In the genomic region with DNA sequence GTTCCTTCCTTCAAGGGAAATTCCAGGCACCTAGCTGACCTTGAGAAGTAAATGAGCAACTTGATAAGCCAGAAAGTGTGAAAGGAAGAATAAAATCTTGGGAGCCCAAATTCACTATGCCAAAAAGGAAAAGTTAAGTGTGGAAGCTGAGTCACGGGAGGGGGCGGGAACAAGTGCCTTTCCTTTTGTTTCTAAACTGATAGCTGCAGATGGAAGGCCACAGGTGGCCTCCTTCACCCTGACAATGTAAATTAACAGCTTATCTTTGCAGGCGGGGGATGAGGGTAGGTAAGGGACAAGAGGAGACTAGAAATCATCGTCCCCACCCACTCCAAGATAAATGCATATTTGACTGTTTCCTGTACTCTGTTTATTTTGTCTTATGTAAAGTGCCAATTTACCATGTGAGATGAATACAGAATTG, we compare ENCODE assay signal across 13 cellular contexts. TPM values are rescaled to one million over a fixed set of nuclear protein-coding genes. Genes with fewer than 3 reads are reported as not detected.
DNase-seq lines count a peak whose midpoint lies in the region; ATAC-seq and TF ChIP-seq lines count a peak whose summit lies in the region.
"Had no signal": no experiment of that assay in that cellular context is flagged by ENCODE, and none has a peak within 500 bp of the region (broad histone marks: within the 10 kb centered on the region; RNA-seq: fewer than 3 reads in every experiment).

No MANE protein-coding gene starts in this region.

- no peaks in the 10 kb centered on the region for H3K9me3 ChIP-seq in DOHH2 (ENCODE audit: control insufficient read depth, insufficient read depth, low read length)
- no peaks in the 10 kb centered on the region for H3K9me3 ChIP-seq in Karpas-422 (ENCODE audit: low read length)
- H3K9me3 ChIP-seq in adrenal gland (replicated peaks in 1 of 3), result no peaks in the 10 kb centered on the region
- no peaks in the 10 kb centered on the region for H3K9me3 ChIP-seq in right atrium auricular region
- H3K9me3 ChIP-seq: prostate gland had no signal

- intact Hi-C loops in adrenal gland (cut with DNase I), result no loop called here

- H3K4me1 ChIP-seq in DOHH2 (ENCODE audit: control insufficient read depth, low read length) (peaks cover 14% of the 10 kb centered on the region), Karpas-422 (ENCODE audit: low read length) (peaks cover 13% of the 10 kb centered on the region), adrenal gland (replicated peaks in 1 of 2) (peaks cover 0 to 11% of the 10 kb centered on the region in 2 donors), mesendoderm (ENCODE audit: control insufficient read depth, low read depth, low read length) (peaks cover 5% of the 10 kb centered on the region), right atrium auricular region (no peaks in the 10 kb centered on the region)
- H3K4me1 ChIP-seq: prostate gland had no signal

- ATAC-seq in GM18909 (IDR thresholded peaks at IDR 0.05; ENCODE audit: poor library complexity, unreplicated experiment), result no peak
- ATAC-seq: activated T-cell treated with anti-CD3 and anti-CD28 coated beads, Interleukin-2, amount 50 U/mL, for 72 hours had no signal

- H3K4me3 ChIP-seq in DOHH2 (ENCODE audit: low read length) (peak overlapping the region; percentile 7; the same call in 1 of the 2 replicates), Karpas-422 (ENCODE audit: low read length) (peak overlapping the region; percentile 22; the same call in 1 of the 2 replicates), adrenal gland (no peak overlapping the region), mesendoderm (ENCODE audit: low read length) (no peak overlapping the region), right atrium auricular region (no peak overlapping the region)
- H3K4me3 ChIP-seq: prostate gland had no signal

- H4K8ac ChIP-seq in mesendoderm (ENCODE audit: low read depth, low read length), result no peak overlapping the region

- H3K9ac ChIP-seq in Karpas-422 (ENCODE audit: low read length) (no peak overlapping the region), mesendoderm (ENCODE audit: low read length) (no peak overlapping the region)

- no peak overlapping the region for H2AFZ ChIP-seq in Karpas-422 (ENCODE audit: low read length)

- no peak overlapping the region for H4K5ac ChIP-seq in mesendoderm (ENCODE audit: low read length)

- TF ChIP-seq POLR2A in adrenal gland (IDR thresholded peaks at IDR 0.05), result no peak

- no peaks in the 10 kb centered on the region for H4K20me1 ChIP-seq in DOHH2 (ENCODE audit: control insufficient read depth, insufficient read depth, low read depth, low read length)
- H4K20me1 ChIP-seq in Karpas-422 (ENCODE audit: insufficient read depth, low read depth, low read length), result no peaks in the 10 kb centered on the region

- no peaks in the 10 kb centered on the region for H3K79me1 ChIP-seq in mesendoderm (ENCODE audit: low read length)

- no peaks in the 10 kb centered on the region for H3K79me2 ChIP-seq in DOHH2 (ENCODE audit: control insufficient read depth, low read length)
- H3K79me2 ChIP-seq in Karpas-422 (ENCODE audit: low read length), result no peaks in the 10 kb centered on the region
- H3K79me2 ChIP-seq in mesendoderm (ENCODE audit: control insufficient read depth, insufficient read depth, low read length), result no peaks in the 10 kb centered on the region

- WGBS in adrenal gland, 4 donors, result 47 to 59% (median 55%) methylated on average over 4 of the region's 4 CpGs
- whole genome bisulfite sequencing in mesendoderm (ENCODE audit: extremely low coverage, insufficient coverage, low lambda C conversion rate), result no CpG with 5 or more reads among the region's 4 CpGs

- peak overlapping the region; percentile 85 for H3K18ac ChIP-seq in mesendoderm (ENCODE audit: low read length)

- no peaks in the 10 kb centered on the region for H3F3A ChIP-seq in DOHH2 (ENCODE audit: control insufficient read depth, insufficient read depth)

- no peak overlapping the region for H3K23ac ChIP-seq in mesendoderm (ENCODE audit: low read length)

- H3K36me3 ChIP-seq in DOHH2 (ENCODE audit: control insufficient read depth, low read length) (no peaks in the 10 kb centered on the region), Karpas-422 (ENCODE audit: insufficient read depth, low read length) (no peaks in the 10 kb centered on the region), adrenal gland (replicated peaks in 1 of 2) (no peaks in the 10 kb centered on the region), mesendoderm (ENCODE audit: control insufficient read depth, insufficient read depth, low read length) (no peaks in the 10 kb centered on the region), right atrium auricular region (no peaks in the 10 kb centered on the region)
- H3K36me3 ChIP-seq: prostate gland had no signal

- H2BK120ac ChIP-seq in mesendoderm (ENCODE audit: low read depth, low read length), result no peak overlapping the region

- H3K9me2 ChIP-seq in DOHH2 (replicated peaks; ENCODE audit: control insufficient read depth, low read length), result no peaks in the 10 kb centered on the region
- H3K9me2 ChIP-seq in Karpas-422 (replicated peaks; ENCODE audit: insufficient read depth, low read length), result no peaks in the 10 kb centered on the region

- no peak overlapping the region for H2AK5ac ChIP-seq in mesendoderm (ENCODE audit: low read length)

- peak overlapping the region; percentile 99 for H2BK5ac ChIP-seq in mesendoderm (ENCODE audit: low read length)

- no peak overlapping the region for H2BK15ac ChIP-seq in mesendoderm (replicated peaks; ENCODE audit: low read depth)

- DNase-seq in Karpas-422 (no peak), adrenal gland (peak in 2 of 7 donors; percentile 22), mesendoderm (peak; percentile 98), KG1 (lab: John Stamatoyannopoulos, UW) (no peak), right atrium auricular region (ENCODE audit: low spot score) (no peak), substantia nigra (lab: John Stamatoyannopoulos, UW) (no peak)
- DNase-seq: activated T-cell treated with anti-CD3 and anti-CD28 coated beads, Interleukin-2, amount 50 U/mL, for 72 hours; GOT3; immature natural killer cell had no signal

- H3K27ac ChIP-seq in DOHH2 (ENCODE audit: low read depth, low read length) (no peak overlapping the region), Karpas-422 (ENCODE audit: low read length) (peak overlapping the region; percentile 53; the same call in 1 of the 2 replicates), adrenal gland (peak overlapping the region in 4 of 5 donors; percentile 46 to 69 (median 54)), mesendoderm (ENCODE audit: low read depth, low read length) (peak overlapping the region; percentile 96), right atrium auricular region (no peak overlapping the region), substantia nigra (ENCODE audit: low read depth, low read length, poor library complexity, severe bottlenecking) (no peak overlapping the region)
- H3K27ac ChIP-seq: prostate gland had no signal

- no peak overlapping the region for H3K56ac ChIP-seq in mesendoderm (ENCODE audit: low read length)

- H3K4ac ChIP-seq in mesendoderm (ENCODE audit: low read depth, low read length), result peak overlapping the region; percentile 87

- TF ChIP-seq CTCF in DOHH2 (IDR thresholded peaks at IDR 0.05; ENCODE audit: low read depth, low read length, poor library complexity, severe bottlenecking) (no peak), adrenal gland (IDR thresholded peaks at IDR 0.05) (no peak), right atrium auricular region (IDR thresholded peaks at IDR 0.05) (no peak)

- H3K4me2 ChIP-seq in DOHH2 (ENCODE audit: low read length), result peak overlapping the region; percentile 58
- peak overlapping the region; percentile 50 for H3K4me2 ChIP-seq in Karpas-422 (ENCODE audit: low read depth, low read length, poor library complexity, severe bottlenecking)
- H3K4me2 ChIP-seq in mesendoderm (ENCODE audit: low read length), result no peak overlapping the region

- peaks cover 6% of the 10 kb centered on the region for H3K27me3 ChIP-seq in DOHH2 (ENCODE audit: control insufficient read depth, low read length)
- no peaks in the 10 kb centered on the region for H3K27me3 ChIP-seq in Karpas-422 (ENCODE audit: low read length)
- no peaks in the 10 kb centered on the region for H3K27me3 ChIP-seq in adrenal gland
- no peaks in the 10 kb centered on the region for H3K27me3 ChIP-seq in mesendoderm (ENCODE audit: insufficient read depth, low read length, poor library complexity)
- H3K27me3 ChIP-seq in right atrium auricular region, result no peaks in the 10 kb centered on the region

RNA-seq across cellular contexts. Expression of a gene that starts 36.4 kb away (rescaled TPM):
- not detected in 2 replicates for total RNA-seq in Karpas-422 (2014; rRNA removed; shearing (Covaris generic); ENCODE audit: low replicate concordance)
- total RNA-seq in adrenal gland (not detected), right atrium auricular region (not detected)
- 1 to 10 TPM in 2 of 3 donors, not detected in 1; 3.0 to 5.1 TPM for polyA plus RNA-seq in adrenal gland
- polyA plus RNA-seq in mesendoderm (2013, experiment 1 of 2), result not detected
- polyA plus RNA-seq in mesendoderm (2013, experiment 2 of 2), result not detected
- total RNA-seq: activated T-cell treated with anti-CD3 and anti-CD28 coated beads, Interleukin-2, amount 50 U/mL, for 72 hours; dermis microvascular lymphatic vessel endothelial cell had no signal
- polyA plus RNA-seq: immature natural killer cell had no signal

Comparison
In these comparisons a context has a peak if more than half of its experiments do, and no peak if none do; other contexts are left out.
1. H3K27ac ChIP-seq: peak in Karpas-422 (single experiment), adrenal gland (4 of 5) and mesendoderm (single experiment); none in DOHH2 (single experiment), right atrium auricular region (0 of 2) and substantia nigra (single experiment).
2. H3K4me3 ChIP-seq: peak in DOHH2 (single experiment) and Karpas-422 (single experiment); none in adrenal gland (0 of 4), mesendoderm (single experiment) and right atrium auricular region (0 of 2).